21 cellular contexts compared by ENCODE assay signal in genomic region chr2:112807233-112807807, GRCh38. TPM values are rescaled to one million over a fixed set of nuclear protein-coding genes. Genes with fewer than 3 reads are reported as not detected.
"Had no signal": no experiment of that assay in that cellular context is flagged by ENCODE, and none has a peak within 500 bp of the region (broad histone marks: within the 10 kb centered on the region; RNA-seq: fewer than 3 reads in every experiment).

No MANE protein-coding gene starts in this region.

- H3K36me3 ChIP-seq: ascending aorta, heart left ventricle, left lung, thoracic aorta had no signal

- H3K27me3 ChIP-seq: ascending aorta, heart left ventricle, left lung had no signal

- H3K4me3 ChIP-seq: ascending aorta, heart left ventricle, left lung, thoracic aorta had no signal

- H3K27ac ChIP-seq: ascending aorta, heart left ventricle, left lung, thoracic aorta had no signal

- DNase-seq: activated CD8-positive, alpha-beta memory T cell treated with anti-CD3 and anti-CD28 coated beads, Interleukin-2, amount 50 U/mL, for 4 hours; activated CD8-positive, alpha-beta T cell treated with anti-CD3 and anti-CD28 coated beads for 36 hours; activated gamma-delta T cell treated with Interleukin-2 at 50 U/mL for 16 hours; activated naive CD8-positive, alpha-beta T cell treated with anti-CD3 and anti-CD28 coated beads, Interleukin-2, amount 50 U/mL, for 24 hours; activated T-cell treated with anti-CD3 and anti-CD28 coated beads, Interleukin-2, amount 50 U/mL, for 72 hours; caudate nucleus; cortex of kidney; effector memory CD4-positive, alpha-beta T cell; foreskin melanocyte; heart left ventricle; islet precursor cell; left lung; mesenchymal stem cell; nephron progenitor cell; stimulated activated CD4-positive, alpha-beta T cell treated with anti-CD3 and anti-CD28 coated beads, Interleukin-2, amount 100 ng/mL, for 48 hours; T-helper 9 cell had no signal

- H3K4me1 ChIP-seq: ascending aorta had no signal

- H3K9me3 ChIP-seq: ascending aorta, thoracic aorta had no signal

- ATAC-seq: activated CD8-positive, alpha-beta T cell treated with anti-CD3 and anti-CD28 coated beads for 36 hours; activated naive CD8-positive, alpha-beta T cell treated with anti-CD3 and anti-CD28 coated beads, Interleukin-2, amount 50 U/mL, for 24 hours; activated T-cell treated with anti-CD3 and anti-CD28 coated beads, Interleukin-2, amount 50 U/mL, for 72 hours; esophagus mucosa; heart left ventricle; left lung had no signal

RNA-seq across cellular contexts. Expression of gene IL1A, which starts 23.0 kb away (rescaled TPM):
- total RNA-seq: ascending aorta, osteoblast had no signal
- polyA plus RNA-seq: heart left ventricle had no signal

RNA-seq across cellular contexts. Expression of gene IL1B, which starts 29.3 kb away (rescaled TPM):
- total RNA-seq: activated CD8-positive, alpha-beta T cell treated with anti-CD3 and anti-CD28 coated beads for 36 hours; ascending aorta; pulmonary artery endothelial cell had no signal

RNA-seq across cellular contexts. Expression of gene CKAP2L, which starts 42.9 kb away (rescaled TPM):
- total RNA-seq: ascending aorta had no signal
